ENCODE assay signal across 1 cellular context in genomic region chr2:237431856-237432255, GRCh38.
TF ChIP-seq lines count a peak whose summit lies in the region.

No MANE protein-coding gene starts in this region.

TF ChIP-seq in GM23338, 12 proteins besides CTCF, POLR2A, EP300 and RAD21 (continued from another document):
- TF ChIP-seq REST (IDR thresholded peaks at IDR 0.05; ENCODE audit: unreplicated experiment) (no peak), POLR2AphosphoS5 (IDR thresholded peaks at IDR 0.05; ENCODE audit: low read depth) (no peak), EZH2phosphoT487 (IDR thresholded peaks at IDR 0.05; ENCODE audit: unreplicated experiment) (no peak), ZNF462 (CRISPR knock-in tag; IDR thresholded peaks at IDR 0.05) (no peak), ZNF114 (CRISPR knock-in tag; IDR thresholded peaks at IDR 0.05) (no peak), JUNB (IDR thresholded peaks at IDR 0.05; ENCODE audit: unreplicated experiment) (no peak), ZNF331 (CRISPR knock-in tag; IDR thresholded peaks at IDR 0.05; ENCODE audit: low read depth) (no peak), EZH2 (IDR thresholded peaks at IDR 0.05; ENCODE audit: low read depth, unreplicated experiment) (no peak), CREB1 (CRISPR knock-in tag; IDR thresholded peaks at IDR 0.05; ENCODE audit: low read depth) (no peak)
